8 cellular contexts compared by ENCODE assay signal in genomic region chr18:48545690-48546365, GRCh38.
A peak's percentile ranks its signal among the peaks of the same experiment; 100 is the strongest.
DNase-seq lines count a peak whose midpoint lies in the region; ATAC-seq lines count a peak whose summit lies in the region.

No MANE protein-coding gene starts in this region.

- no peak for ATAC-seq in GM21723 (IDR thresholded peaks at IDR 0.05; ENCODE audit: unreplicated experiment)
- ATAC-seq in GM18517 (IDR thresholded peaks at IDR 0.05; ENCODE audit: unreplicated experiment) = no peak

- DNase-seq in ELF-1 (ENCODE audit: low read depth, low spot score) (peak; percentile 91), OCI-M1 (lab: John Stamatoyannopoulos, UW) (peak; percentile 85), fibroblast of gingiva (ENCODE audit: low read depth) (peak; percentile 76), NCI-H446 treated with DMSO at 0.1 percent for 48 hours (lab: John Stamatoyannopoulos, UW) (no peak), RKO (ENCODE audit: low spot score) (no peak)

- H3K27ac ChIP-seq in muscle layer of colon (ENCODE audit: low read depth, low read length) = peak overlapping the region; percentile 83

- H3K9me3 ChIP-seq in muscle layer of colon (ENCODE audit: low read length) = no peaks in the 10 kb centered on the region

- no peaks in the 10 kb centered on the region for H3K36me3 ChIP-seq in muscle layer of colon (ENCODE audit: insufficient read depth, low read length)

- peak overlapping the region in 1 of 2 donors; percentile 16 for H3K4me3 ChIP-seq in muscle layer of colon (ENCODE audit: low read depth in 1 of 2, low read length in 2 of 2)

- no peak overlapping the region for H3K9ac ChIP-seq in muscle layer of colon (ENCODE audit: low read length)

- H3K27me3 ChIP-seq in muscle layer of colon (ENCODE audit: control insufficient read depth in 1 of 2, insufficient read depth in 2 of 2, low read length in 2 of 2) = no peaks in the 10 kb centered on the region

- H3K4me1 ChIP-seq in muscle layer of colon (ENCODE audit: insufficient read depth, low read length) = peaks cover 75% of the 10 kb centered on the region

Comparison
In these comparisons a context has a peak if more than half of its experiments do, and no peak if none do; other contexts are left out.
1. DNase-seq: peak in ELF-1 (single experiment), OCI-M1 (single experiment) and fibroblast of gingiva (single experiment); none in NCI-H446 treated with DMSO at 0.1 percent for 48 hours (single experiment) and RKO (single experiment).